11 cellular contexts compared by ENCODE assay signal in the genomic region with DNA sequence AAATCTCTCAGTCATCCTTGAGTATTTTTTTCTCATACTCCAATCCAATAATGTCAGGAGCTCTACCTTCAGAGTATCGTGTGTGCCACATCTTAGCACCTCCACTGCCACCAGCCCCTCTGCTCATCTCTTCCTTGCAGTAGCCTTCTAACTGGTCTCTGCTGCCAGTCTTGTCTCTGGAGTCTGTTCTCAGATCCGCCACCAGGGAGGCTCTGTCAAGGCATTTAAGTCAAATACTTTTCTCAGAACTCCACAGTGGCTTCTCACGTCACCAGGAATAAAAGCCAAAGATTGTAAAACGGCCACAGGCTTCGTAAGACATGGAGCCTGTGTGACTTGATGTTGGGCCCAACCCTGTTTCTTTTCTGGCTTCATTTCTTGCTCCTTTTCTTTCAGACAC. TPM values are rescaled to one million over a fixed set of nuclear protein-coding genes. Genes with fewer than 3 reads are reported as not detected.
A peak's percentile ranks its signal among the peaks of the same experiment; 100 is the strongest.
DNase-seq lines count a peak whose midpoint lies in the region; ATAC-seq, FAIRE-seq and TF ChIP-seq lines count a peak whose summit lies in the region.
"Had no signal": no experiment of that assay in that cellular context is flagged by ENCODE, and none has a peak within 500 bp of the region (broad histone marks: within the 10 kb centered on the region; RNA-seq: fewer than 3 reads in every experiment).

No MANE protein-coding gene starts in this region.

- H2BK12ac ChIP-seq in H9 (ENCODE audit: insufficient read length, low read depth, low read length): no peak overlapping the region
- H2BK12ac ChIP-seq in mesenchymal stem cell (ENCODE audit: low read length in 2 of 2): no peak overlapping the region

- H3K14ac ChIP-seq in H9 (ENCODE audit: insufficient read depth, low read length) (no peak overlapping the region), mesenchymal stem cell (ENCODE audit: low read length in 2 of 2) (no peak overlapping the region)

- H4K91ac ChIP-seq in H9 (ENCODE audit: insufficient read length, low read depth, low read length): no peak overlapping the region
- no peak overlapping the region for H4K91ac ChIP-seq in mesenchymal stem cell (ENCODE audit: low read length)

- H3K27ac ChIP-seq in CD4-positive, alpha-beta memory T cell (ENCODE audit: low read depth, low read length): no peak overlapping the region
- H3K27ac ChIP-seq in H9 (ENCODE audit: insufficient read length, low read depth, low read length) (no peak overlapping the region), mesenchymal stem cell (ENCODE audit: low read length, poor library complexity, severe bottlenecking) (no peak overlapping the region)
- H3K27ac ChIP-seq: cardiac muscle cell had no signal

- no peak overlapping the region for H3K4me3 ChIP-seq in CD4-positive, alpha-beta memory T cell (ENCODE audit: low read length in 2 of 2)
- H3K4me3 ChIP-seq in mesenchymal stem cell (ENCODE audit: insufficient read depth in 1 of 2, low read depth in 1 of 2, low read length in 2 of 2): no peak overlapping the region
- H3K4me3 ChIP-seq: cardiac muscle cell had no signal

- DNase-seq in CD4-positive, alpha-beta memory T cell: peak in 1 of 5 donors; percentile 19
- DNase-seq in H9: no peak
- peak; percentile 20 for DNase-seq in mesenchymal stem cell
- DNase-seq in inferior parietal cortex (ENCODE audit: extremely low spot score): no peak
- DNase-seq in D721Med (ENCODE audit: insufficient read length, low spot score): no peak
- DNase-seq: C1 segment of cervical spinal cord, NCI-H1417, NCI-H510A treated with DMSO at 0.1 percent for 48 hours had no signal

- no peaks in the 10 kb centered on the region for H3K27me3 ChIP-seq in CD4-positive, alpha-beta memory T cell (ENCODE audit: insufficient read depth, low read length)
- H3K27me3 ChIP-seq in H9 (ENCODE audit: insufficient read depth, low read length): no peaks in the 10 kb centered on the region
- no peaks in the 10 kb centered on the region for H3K27me3 ChIP-seq in mesenchymal stem cell (ENCODE audit: control insufficient read depth in 1 of 2, insufficient read depth in 1 of 2, low read length in 2 of 2)
- H3K27me3 ChIP-seq: cardiac muscle cell had no signal

- FAIRE-seq in D721Med (lab: Jason Lieb, UNC): no peak

- H3K56ac ChIP-seq in H9 (ENCODE audit: insufficient read length, low read depth, low read length): no peak overlapping the region

- H3K9me3 Mint-ChIP-seq in CD4-positive, alpha-beta memory T cell: peaks cover 0 to 5% (median 0%) of the 10 kb centered on the region in 8 donors
- no peaks in the 10 kb centered on the region for H3K9me3 Mint-ChIP-seq in H9
- no peaks in the 10 kb centered on the region for H3K9me3 Mint-ChIP-seq in activated naive CD8-positive, alpha-beta T cell (ENCODE audit: low read depth)

- TF ChIP-seq CTCF in H9 (conservative IDR thresholded peaks at IDR 0.05) (peak; percentile 43), D721Med (IDR thresholded peaks at IDR 0.05; ENCODE audit: insufficient read depth, missing control alignments) (no peak)

- POLR2A ChIA-PET in CD4-positive, alpha-beta memory T cell (lab: Charles Lee; ENCODE audit: partially characterized antibody): interaction anchor here (0.6 to 1.0 kb wide), 3 partner anchors 17 to 64 kb away, joined by 3 read pairs; no protein-coding TSS in a partner anchor

- H2AFZ ChIP-seq in H9 (ENCODE audit: low read length) (no peak overlapping the region), mesenchymal stem cell (ENCODE audit: low read depth, low read length) (no peak overlapping the region)

- H2BK5ac ChIP-seq in H9 (ENCODE audit: insufficient read length, low read length): no peak overlapping the region
- H2BK5ac ChIP-seq in mesenchymal stem cell (ENCODE audit: low read depth, low read length, poor library complexity, severe bottlenecking): no peak overlapping the region

- no peaks in the 10 kb centered on the region for H4K20me1 ChIP-seq in H9 (ENCODE audit: control insufficient read depth, insufficient read depth, insufficient read length)

- H2AK5ac ChIP-seq in H9 (ENCODE audit: insufficient read length, low read length) (no peak overlapping the region), mesenchymal stem cell (ENCODE audit: low read length, severe bottlenecking) (no peak overlapping the region)

- peaks cover 44 to 74% of the 10 kb centered on the region in 2 donors for H3K36me3 Mint-ChIP-seq in CD4-positive, alpha-beta memory T cell
- H3K36me3 Mint-ChIP-seq in H9 (ENCODE audit: insufficient read depth in 1 of 3, low read depth in 3 of 3): peaks cover 18 to 61% (median 60%) of the 10 kb centered on the region in 3 experiments; a peak in 6 of 7 replicates
- H3K36me3 Mint-ChIP-seq in activated naive CD8-positive, alpha-beta T cell: peaks cover 20% of the 10 kb centered on the region

- H4K8ac ChIP-seq in H9 (replicated peaks; ENCODE audit: insufficient read length, low read depth, low read length) (no peak overlapping the region), mesenchymal stem cell (ENCODE audit: low read length) (no peak overlapping the region)

- intact Hi-C loops in CD4-positive, alpha-beta memory T cell (cut with micrococcal nuclease): no loop called here

- H2BK15ac ChIP-seq in H9 (ENCODE audit: low read depth, low read length): no peak overlapping the region
- H2BK15ac ChIP-seq in mesenchymal stem cell (ENCODE audit: low read depth, poor library complexity, severe bottlenecking): no peak overlapping the region

- H3K4me2 ChIP-seq in H9 (ENCODE audit: insufficient read depth, insufficient read length, low read length): no peak overlapping the region
- H3K4me2 ChIP-seq in mesenchymal stem cell (ENCODE audit: low read length, poor library complexity, severe bottlenecking): no peak overlapping the region

- peaks cover 26% of the 10 kb centered on the region for H3K36me3 ChIP-seq in CD4-positive, alpha-beta memory T cell (ENCODE audit: insufficient read depth, low read length)
- H3K36me3 ChIP-seq in mesenchymal stem cell (ENCODE audit: control insufficient read depth in 1 of 2, insufficient read depth in 2 of 2, low read depth in 1 of 2, low read length in 2 of 2): peaks cover 19 to 81% of the 10 kb centered on the region in 2 experiments

- WGBS in H9 (ENCODE audit: extremely low coverage, insufficient read length, low lambda C conversion rate): no CpG with 5 or more reads among the region's 5 CpGs
- 92% methylated on average over 5 of the region's 5 CpGs for WGBS in mesenchymal stem cell

- peaks cover 31 to 47% (median 37%) of the 10 kb centered on the region in 4 donors for H3K4me1 Mint-ChIP-seq in CD4-positive, alpha-beta memory T cell
- peaks cover 0 to 3% of the 10 kb centered on the region in 2 experiments; a peak in 1 of 4 replicates for H3K4me1 Mint-ChIP-seq in H9
- peaks cover 55% of the 10 kb centered on the region for H3K4me1 Mint-ChIP-seq in activated naive CD8-positive, alpha-beta T cell (ENCODE audit: low read depth)

- no peaks in the 10 kb centered on the region for H3K23me2 ChIP-seq in H9 (ENCODE audit: insufficient read length, low read depth, low read length, poor library complexity, severe bottlenecking)

- CTCF ChIA-PET in CD4-positive, alpha-beta memory T cell (lab: Charles Lee; ENCODE audit: partially characterized antibody): no interaction called here

- H3K4me1 ChIP-seq in CD4-positive, alpha-beta memory T cell (ENCODE audit: insufficient read depth, low read length): peaks cover 12% of the 10 kb centered on the region
- H3K4me1 ChIP-seq in H9 (ENCODE audit: insufficient read depth, low read length) (no peaks in the 10 kb centered on the region), mesenchymal stem cell (ENCODE audit: control insufficient read depth, insufficient read depth, low read depth, low read length) (peaks cover under 1% of the 10 kb centered on the region)

- H3K9ac ChIP-seq in H9 (ENCODE audit: extremely low read depth, insufficient read length, low read length): no peak overlapping the region
- H3K9ac ChIP-seq in mesenchymal stem cell (ENCODE audit: low read length): no peak overlapping the region

- no peaks in the 10 kb centered on the region for H3K9me3 ChIP-seq in CD4-positive, alpha-beta memory T cell (ENCODE audit: control insufficient read depth in 1 of 2, low read length in 2 of 2)
- no peaks in the 10 kb centered on the region for H3K9me3 ChIP-seq in H9 (ENCODE audit: control insufficient read depth, low read depth, low read length)
- H3K9me3 ChIP-seq in mesenchymal stem cell (ENCODE audit: control insufficient read depth, low read length): no peaks in the 10 kb centered on the region

- no peak overlapping the region for H3T11ph ChIP-seq in H9 (ENCODE audit: low read length)

- no peak for ATAC-seq in GM19035 (IDR thresholded peaks at IDR 0.05; ENCODE audit: unreplicated experiment)

- H3K23ac ChIP-seq in H9 (ENCODE audit: insufficient read length, low read depth, low read length) (no peak overlapping the region), mesenchymal stem cell (ENCODE audit: low read length in 2 of 2) (no peak overlapping the region)

- no peaks in the 10 kb centered on the region for H3K27me3 Mint-ChIP-seq in CD4-positive, alpha-beta memory T cell
- H3K27me3 Mint-ChIP-seq in H9 (ENCODE audit: low read depth): no peaks in the 10 kb centered on the region
- no peaks in the 10 kb centered on the region for H3K27me3 Mint-ChIP-seq in activated naive CD8-positive, alpha-beta T cell

- no peak overlapping the region for H3K18ac ChIP-seq in H9 (ENCODE audit: insufficient read length, low read depth, low read length)
- H3K18ac ChIP-seq in mesenchymal stem cell (ENCODE audit: low read depth in 1 of 2, low read length in 2 of 2): no peak overlapping the region

- H3K79me1 ChIP-seq in H9 (ENCODE audit: insufficient read depth, low read depth, low read length, poor library complexity, severe bottlenecking) (no peaks in the 10 kb centered on the region), mesenchymal stem cell (replicated peaks; ENCODE audit: low read length, poor library complexity, severe bottlenecking) (peaks cover 32% of the 10 kb centered on the region)

- H2BK120ac ChIP-seq in H9 (ENCODE audit: low read depth, low read length, poor library complexity, severe bottlenecking) (no peak overlapping the region), mesenchymal stem cell (ENCODE audit: low read depth, low read length) (no peak overlapping the region)

- H4K5ac ChIP-seq in H9 (ENCODE audit: insufficient read length, low read depth, low read length): no peak overlapping the region

- H2BK20ac ChIP-seq in H9 (ENCODE audit: low read depth, low read length, poor library complexity, severe bottlenecking): no peak overlapping the region

- no peak overlapping the region for H3K4ac ChIP-seq in H9 (ENCODE audit: low read depth, low read length)
- H3K4ac ChIP-seq in mesenchymal stem cell (ENCODE audit: low read depth in 1 of 2, low read length in 2 of 2): no peak overlapping the region

- no peaks in the 10 kb centered on the region for H3K79me2 ChIP-seq in H9 (ENCODE audit: insufficient read depth, low read length)

- H3K27ac Mint-ChIP-seq in CD4-positive, alpha-beta memory T cell: peak overlapping the region; percentile 64 to 93 (median 74)
- H3K27ac Mint-ChIP-seq in H9: no peak overlapping the region
- peak overlapping the region; percentile 4 for H3K27ac Mint-ChIP-seq in activated naive CD8-positive, alpha-beta T cell

- peak overlapping the region in 3 of 8 donors; percentile 2 to 55 (median 6) for H3K4me3 Mint-ChIP-seq in CD4-positive, alpha-beta memory T cell
- H3K4me3 Mint-ChIP-seq in H9: no peak overlapping the region
- no peak overlapping the region for H3K4me3 Mint-ChIP-seq in activated naive CD8-positive, alpha-beta T cell

RNA-seq across cellular contexts. Expression of a gene that starts 7.1 kb away (rescaled TPM):
- 10 to 100 TPM; 43.5 to 47.2 TPM for total RNA-seq in CD4-positive, alpha-beta memory T cell
- 10 to 100 TPM; 41.8 to 48.8 TPM for polyA plus RNA-seq in CD4-positive, alpha-beta memory T cell
- 35.4 and 35.6 TPM in 2 replicates for total RNA-seq in H9 (2021)
- polyA plus RNA-seq in mesenchymal stem cell (2013, experiment 1 of 2): 64.2 TPM
- polyA plus RNA-seq in mesenchymal stem cell (2013, experiment 2 of 2): 81.8 TPM

RNA-seq across cellular contexts. Expression of a gene that starts 7.2 kb away (rescaled TPM):
- 10 to 100 TPM; 51.3 to 52.4 TPM for total RNA-seq in CD4-positive, alpha-beta memory T cell
- 10 to 100 TPM; 32.4 to 40.8 TPM for polyA plus RNA-seq in CD4-positive, alpha-beta memory T cell
- 23.6 and 24.5 TPM in 2 replicates for total RNA-seq in H9 (2021)
- polyA plus RNA-seq in mesenchymal stem cell (2013, experiment 1 of 2): 33.0 TPM
- polyA plus RNA-seq in mesenchymal stem cell (2013, experiment 2 of 2): 36.8 TPM

Comparison
In these comparisons a context has a peak if more than half of its experiments do, and no peak if none do; other contexts are left out.
1. H3K27ac Mint-ChIP-seq: peak in CD4-positive, alpha-beta memory T cell (7 of 7) and activated naive CD8-positive, alpha-beta T cell (single experiment); none in H9 (0 of 3).